ENCODE assay signal across 24 cellular contexts in genomic region chr10:94450782-94451181, GRCh38. TPM values are rescaled to one million over a fixed set of nuclear protein-coding genes. Genes with fewer than 3 reads are reported as not detected.
A peak's percentile ranks its signal among the peaks of the same experiment; 100 is the strongest.
DNase-seq lines count a peak whose midpoint lies in the region; ATAC-seq, FAIRE-seq and TF ChIP-seq lines count a peak whose summit lies in the region.
"Had no signal": no experiment of that assay in that cellular context is flagged by ENCODE, and none has a peak within 500 bp of the region (broad histone marks: within the 10 kb centered on the region; RNA-seq: fewer than 3 reads in every experiment).

No MANE protein-coding gene starts in this region.

- H3K4me1 Mint-ChIP-seq in chondrocyte (ENCODE audit: low read depth), result peaks cover 18% of the 10 kb centered on the region
- H3K4me1 Mint-ChIP-seq: CD14-positive monocyte; CD8-positive, alpha-beta memory T cell had no signal

- H3K27ac ChIP-seq in heart left ventricle (peak overlapping the region in 2 of 12 donors; percentile 1 to 11), left ventricle myocardium inferior (replicated peaks) (no peak overlapping the region)
- H3K27ac ChIP-seq: 22Rv1; A549; BLaER1 treated with 17β-estradiol and CSF1 and Interleukin-3, amounts not matched to agents 10 nM and 100 nM had no signal

- peaks cover 0 to 16% (median 4%) of the 10 kb centered on the region in 9 donors for H3K36me3 ChIP-seq in heart left ventricle
- peaks cover 20% of the 10 kb centered on the region for H3K36me3 ChIP-seq in left ventricle myocardium inferior
- H3K36me3 ChIP-seq: BE2C had no signal

- intact Hi-C loops in heart left ventricle (cut with DNase I), result no loop called here
- intact Hi-C loops in left ventricle myocardium inferior (cut with micrococcal nuclease), result no loop called here

- TF ChIP-seq POLR2A in heart left ventricle (IDR thresholded peaks at IDR 0.05), result no peak
- no peak for TF ChIP-seq POLR2A in H54 (IDR thresholded peaks at IDR 0.05; ENCODE audit: low read depth, low read length)

- H3K4me3 Mint-ChIP-seq in chondrocyte (ENCODE audit: unreplicated experiment), result no peak overlapping the region
- H3K4me3 Mint-ChIP-seq: CD14-positive monocyte; CD4-positive, alpha-beta T cell; CD8-positive, alpha-beta memory T cell had no signal

- H3K4me1 ChIP-seq in heart left ventricle, result peaks cover 0 to 6% (median 0%) of the 10 kb centered on the region in 12 donors
- no peaks in the 10 kb centered on the region for H3K4me1 ChIP-seq in left ventricle myocardium inferior
- H3K4me1 ChIP-seq: A549; BE2C; BLaER1 treated with 17β-estradiol and CSF1 and Interleukin-3, amounts not matched to agents 10 nM and 100 nM had no signal

- peaks cover 26% of the 10 kb centered on the region for H3K36me3 Mint-ChIP-seq in chondrocyte (ENCODE audit: low read depth)
- H3K36me3 Mint-ChIP-seq: CD8-positive, alpha-beta memory T cell had no signal

- DNase-seq in heart left ventricle (no peak), left ventricle myocardium inferior (no peak), H54 (ENCODE audit: insufficient read length, low spot score) (no peak), chondrocyte (ENCODE audit: low spot score) (no peak), A172 (ENCODE audit: low spot score) (no peak)
- DNase-seq: ACHN; AML-193; BE2C; CD4-positive, alpha-beta T cell; CD8-positive, alpha-beta memory T cell; DMS 273 treated with DMSO at 0.1 percent for 48 hours; DMS79; EL; GDM1; GOT3; H7; HCEC 1CT had no signal

- ATAC-seq in heart left ventricle (peak in 3 of 4 donors; percentile 56 to 81 (median 69)), GM21737 (IDR thresholded peaks at IDR 0.05; ENCODE audit: unreplicated experiment) (no peak)
- ATAC-seq: A549 had no signal

- FAIRE-seq in H54 (lab: Jason Lieb, UNC), result peak; percentile 15
- FAIRE-seq: A549, GM12891, GM18507 had no signal

- H3K9me3 Mint-ChIP-seq in chondrocyte (ENCODE audit: low read depth), result peaks cover 20% of the 10 kb centered on the region

- H3K27me3 ChIP-seq in heart left ventricle (no peaks in the 10 kb centered on the region), left ventricle myocardium inferior (ENCODE audit: low read depth) (no peaks in the 10 kb centered on the region)
- H3K27me3 ChIP-seq: BE2C; BLaER1 treated with 17β-estradiol and CSF1 and Interleukin-3, amounts not matched to agents 10 nM and 100 nM had no signal

- H3K27ac Mint-ChIP-seq in chondrocyte (ENCODE audit: unreplicated experiment), result peak overlapping the region; percentile 20
- H3K27ac Mint-ChIP-seq: CD14-positive monocyte; CD4-positive, alpha-beta T cell; CD8-positive, alpha-beta memory T cell had no signal

- H3K9me3 ChIP-seq in heart left ventricle (peaks cover 0 to 31% (median 10%) of the 10 kb centered on the region in 12 donors), left ventricle myocardium inferior (replicated peaks) (peaks cover 25% of the 10 kb centered on the region)
- H3K9me3 ChIP-seq: BE2C had no signal

- H3K4me3 ChIP-seq in heart left ventricle, result no peak overlapping the region
- H3K4me3 ChIP-seq in left ventricle myocardium inferior, result no peak overlapping the region
- H3K4me3 ChIP-seq: A549; BLaER1 treated with 17β-estradiol and CSF1 and Interleukin-3, amounts not matched to agents 10 nM and 100 nM had no signal

- H3K27me3 Mint-ChIP-seq in chondrocyte (ENCODE audit: low read depth), result no peaks in the 10 kb centered on the region

- TF ChIP-seq CTCF in heart left ventricle (IDR thresholded peaks at IDR 0.05) (no peak), left ventricle myocardium inferior (IDR thresholded peaks at IDR 0.05; ENCODE audit: borderline replicate concordance) (no peak), chondrocyte (IDR thresholded peaks at IDR 0.05) (no peak)

RNA-seq across cellular contexts. Expression of gene TBC1D12, which starts 48.4 kb away (rescaled TPM):
- 1 to 10 TPM; 3.9 to 9.6 (median 5.2) TPM for total RNA-seq in heart left ventricle
- polyA plus RNA-seq in heart left ventricle, result 1 to 10 TPM; 3.5 to 6.9 TPM
- 4.4 TPM for total RNA-seq in left ventricle myocardium inferior
- 23.2 to 38.4 TPM (median 26.3 TPM) in 3 replicates for total RNA-seq in chondrocyte
- 11.4 and 17.4 TPM in 2 replicates for total RNA-seq in A172 (2014; rRNA removed; shearing (Covaris generic))
- polyA plus RNA-seq: CD8-positive, alpha-beta memory T cell had no signal
